Comparison of ENCODE assay signal across 8 cellular contexts in genomic region chr20:53643031-53643832, GRCh38. TPM values are rescaled to one million over a fixed set of nuclear protein-coding genes. Genes with fewer than 3 reads are reported as not detected.
DNase-seq lines count a peak whose midpoint lies in the region; ATAC-seq lines count a peak whose summit lies in the region.

No MANE protein-coding gene starts in this region.

- H3K4me3 Mint-ChIP-seq in dendritic cell treated with granulocyte-macrophage colony-stimulating factor and Interleukin-4, amounts not matched to agents 40 ng/mL and 50 ng/mL, for 4 days: peak overlapping the region; percentile 62

- no peaks in the 10 kb centered on the region for H3K27me3 Mint-ChIP-seq in dendritic cell treated with granulocyte-macrophage colony-stimulating factor and Interleukin-4, amounts not matched to agents 40 ng/mL and 50 ng/mL, for 4 days

- in situ Hi-C loops in Caki2 (cut with HindIII; ENCODE audit: low pct_unique_long_range_greater_than_20kb, low sequenced_read_pairs): no loop called here
- in situ Hi-C loops in KBM-7 (cut with MboI; ENCODE audit: low pct_unique_long_range_greater_than_20kb, low sequenced_read_pairs): no loop called here

- H3K4me1 Mint-ChIP-seq in dendritic cell treated with granulocyte-macrophage colony-stimulating factor and Interleukin-4, amounts not matched to agents 40 ng/mL and 50 ng/mL, for 4 days (ENCODE audit: low read depth): peaks cover 49% of the 10 kb centered on the region

- H3K9me3 Mint-ChIP-seq in dendritic cell treated with granulocyte-macrophage colony-stimulating factor and Interleukin-4, amounts not matched to agents 40 ng/mL and 50 ng/mL, for 4 days: no peaks in the 10 kb centered on the region

- H3K27ac Mint-ChIP-seq in dendritic cell treated with granulocyte-macrophage colony-stimulating factor and Interleukin-4, amounts not matched to agents 40 ng/mL and 50 ng/mL, for 4 days: peak overlapping the region; percentile 91

- no peaks in the 10 kb centered on the region for H3K36me3 Mint-ChIP-seq in dendritic cell treated with granulocyte-macrophage colony-stimulating factor and Interleukin-4, amounts not matched to agents 40 ng/mL and 50 ng/mL, for 4 days (ENCODE audit: low read depth)

- ATAC-seq in GM21528 (IDR thresholded peaks at IDR 0.05; ENCODE audit: low FRiP score, unreplicated experiment): peak; percentile 93
- peak; percentile 95 for ATAC-seq in stimulated activated naive CD8-positive, alpha-beta T cell treated with anti-CD3 and anti-CD28 coated beads, Interleukin-15, Interleukin-2, amounts not matched to agents 100 U/mL and 50 U/mL, for 24 hours

- DNase-seq in Caki2 (ENCODE audit: low read depth) (peak; percentile 94), KBM-7 (peak; percentile 93), mucosa of gallbladder (ENCODE audit: low spot score) (peak; percentile 70), NCI-H187 (lab: John Stamatoyannopoulos, UW) (no peak)
- DNase-seq in activated CD4-positive, CD25-positive, alpha-beta regulatory T cell treated with anti-CD3 and anti-CD28 coated beads, Interleukin-2, amount 50 U/mL, for 72 hours: peak; percentile 43
- DNase-seq in stimulated activated naive CD8-positive, alpha-beta T cell treated with anti-CD3 and anti-CD28 coated beads, Interleukin-15, Interleukin-2, amounts not matched to agents 100 U/mL and 50 U/mL, for 24 hours: peak; percentile 58

- intact Hi-C loops in dendritic cell treated with granulocyte-macrophage colony-stimulating factor and Interleukin-4, amounts not matched to agents 40 ng/mL and 50 ng/mL, for 4 days (cut with micrococcal nuclease): loop anchor here (5.0 kb wide), 1 partner anchor 51 kb away; the partner anchor contains the start of gene ZNF217

RNA-seq across cellular contexts. Expression of gene ZNF217, which starts 49.6 kb away (rescaled TPM):
- 21.4 and 25.0 TPM in 2 replicates for total RNA-seq in Caki2 (2014; rRNA removed; shearing (Covaris generic); ENCODE audit: low replicate concordance)
- total RNA-seq in mucosa of gallbladder: 45.4 TPM

Comparison
In these comparisons a context has a peak if more than half of its experiments do, and no peak if none do; other contexts are left out.
1. DNase-seq: peak in Caki2 (single experiment), KBM-7 (single experiment), activated CD4-positive, CD25-positive, alpha-beta regulatory T cell treated with anti-CD3 and anti-CD28 coated beads, Interleukin-2, amount 50 U/mL, for 72 hours (single experiment), mucosa of gallbladder (single experiment) and stimulated activated naive CD8-positive, alpha-beta T cell treated with anti-CD3 and anti-CD28 coated beads, Interleukin-15, Interleukin-2, amounts not matched to agents 100 U/mL and 50 U/mL, for 24 hours (single experiment); none in NCI-H187 (0 of 2).